ENCODE assay signal across 22 cellular contexts in genomic region chr11:102617491-102618026, GRCh38. TPM values are rescaled to one million over a fixed set of nuclear protein-coding genes. Genes with fewer than 3 reads are reported as not detected.
"Had no signal": no experiment of that assay in that cellular context is flagged by ENCODE, and none has a peak within 500 bp of the region (broad histone marks: within the 10 kb centered on the region; RNA-seq: fewer than 3 reads in every experiment).

No MANE protein-coding gene starts in this region.

- H3K9me3 ChIP-seq: gastrocnemius medialis, left ventricle myocardium inferior, sigmoid colon, upper lobe of right lung had no signal

- DNase-seq: activated gamma-delta T cell treated with Interleukin-2 at 50 U/mL for 16 hours; activated T-cell treated with anti-CD3 and anti-CD28 coated beads, Interleukin-2, amount 50 U/mL, for 1 hour; aorta; caudate nucleus; dermis blood vessel endothelial cell; effector CD8-positive, alpha-beta T cell; gastrocnemius medialis; hypothalamus; left ventricle myocardium inferior; naive thymus-derived CD8-positive, alpha-beta T cell; sigmoid colon; stimulated activated CD4-positive, alpha-beta T cell treated with anti-CD3 and anti-CD28 coated beads, Interleukin-4, amount 100 ng/mL, for 1 hour; stimulated activated naive CD4-positive, alpha-beta T cell treated with Interleukin-2 at 50 U/mL for 16 hours; T-helper 9 cell; upper lobe of right lung had no signal

- H3K4me2 ChIP-seq: neural progenitor cell had no signal

- H3K4me3 ChIP-seq: gastrocnemius medialis, left ventricle myocardium inferior, neural progenitor cell, sigmoid colon, upper lobe of right lung had no signal

- H3K27ac ChIP-seq: gastrocnemius medialis, left ventricle myocardium inferior, neural progenitor cell, sigmoid colon, upper lobe of right lung had no signal

- H3K4me1 ChIP-seq: gastrocnemius medialis, left ventricle myocardium inferior, upper lobe of right lung had no signal

- H3K36me3 ChIP-seq: gastrocnemius medialis, left ventricle myocardium inferior, neural progenitor cell, sigmoid colon, upper lobe of right lung had no signal

- ATAC-seq: gastrocnemius medialis; naive thymus-derived CD8-positive, alpha-beta T cell; upper lobe of right lung; WTC11 had no signal

- H2AFZ ChIP-seq: neural progenitor cell had no signal

- H3K27me3 ChIP-seq: gastrocnemius medialis, neural progenitor cell, sigmoid colon, upper lobe of right lung had no signal

- H3K9ac ChIP-seq: neural progenitor cell had no signal

RNA-seq across cellular contexts. Expression of gene MMP20, which starts 7.6 kb away (rescaled TPM):
- total RNA-seq: aorta; dermis blood vessel endothelial cell; gastrocnemius medialis; left ventricle myocardium inferior; lung microvascular endothelial cell; naive thymus-derived CD8-positive, alpha-beta T cell; omental fat pad; posterior vena cava; renal cortical epithelial cell; sigmoid colon; upper lobe of right lung; WTC11 had no signal
- polyA plus RNA-seq: aorta; esophagus; naive thymus-derived CD8-positive, alpha-beta T cell; sigmoid colon had no signal
